Comparison of ENCODE assay signal across 1 cellular context in genomic region chr1:47818682-47819502, GRCh38.
TF ChIP-seq lines count a peak whose summit lies in the region.

No MANE protein-coding gene starts in this region.

TF ChIP-seq in HepG2, 621 proteins besides CTCF, POLR2A, EP300 and RAD21:
- TF ChIP-seq ZNF263 (CRISPR knock-in tag; IDR thresholded peaks at IDR 0.05) (no peak), TMF1 (CRISPR knock-in tag; IDR thresholded peaks at IDR 0.05; ENCODE audit: low read depth) (peak; percentile 10; the same call in 1 of the 2 replicates), LBX2 (CRISPR knock-in tag; IDR thresholded peaks at IDR 0.05; ENCODE audit: borderline replicate concordance) (no peak), ZNF777 (CRISPR knock-in tag; IDR thresholded peaks at IDR 0.05) (no peak), WIZ (CRISPR knock-in tag; IDR thresholded peaks at IDR 0.05) (no peak), MTA1 (CRISPR knock-in tag; IDR thresholded peaks at IDR 0.05; ENCODE audit: borderline replicate concordance) (no peak), ZNF574 (CRISPR knock-in tag; IDR thresholded peaks at IDR 0.05) (peak; percentile 19; the same call in 1 of the 2 replicates), ZNF337 (CRISPR knock-in tag; IDR thresholded peaks at IDR 0.05; ENCODE audit: borderline replicate concordance, low read depth) (0 out of 2 replicates have a peak, but pooled peaks have one; percentile 18), GLI4 (CRISPR knock-in tag; IDR thresholded peaks at IDR 0.05; ENCODE audit: borderline replicate concordance) (0 out of 2 replicates have a peak, but pooled peaks have one; percentile 5), HIVEP1 (CRISPR knock-in tag; IDR thresholded peaks at IDR 0.05) (no peak), ZNF607 (CRISPR knock-in tag; IDR thresholded peaks at IDR 0.05; ENCODE audit: borderline replicate concordance) (no peak), ZNF598 (CRISPR knock-in tag; IDR thresholded peaks at IDR 0.05; ENCODE audit: borderline replicate concordance) (peak; percentile 80; the same call in 1 of the 2 replicates), TFE3 (CRISPR knock-in tag; IDR thresholded peaks at IDR 0.05) (no peak), NFIC (IDR thresholded peaks at IDR 0.05; ENCODE audit: low read length) (no peak), IRF1 (CRISPR knock-in tag; IDR thresholded peaks at IDR 0.05; ENCODE audit: low read depth) (no peak), HMGXB3 (CRISPR knock-in tag; IDR thresholded peaks at IDR 0.05; ENCODE audit: borderline replicate concordance) (no peak), NFKB2 (CRISPR knock-in tag; IDR thresholded peaks at IDR 0.05; ENCODE audit: borderline replicate concordance) (no peak), ZNF501 (CRISPR knock-in tag; IDR thresholded peaks at IDR 0.05) (peak; percentile 54), ATAD3A (CRISPR knock-in tag; IDR thresholded peaks at IDR 0.05) (no peak), ZMYM3 (CRISPR knock-in tag; IDR thresholded peaks at IDR 0.05) (no peak), TRAFD1 (CRISPR knock-in tag; IDR thresholded peaks at IDR 0.05; ENCODE audit: borderline replicate concordance) (no peak), MEF2D (CRISPR knock-in tag; IDR thresholded peaks at IDR 0.05) (no peak), ZBTB3 (CRISPR knock-in tag; IDR thresholded peaks at IDR 0.05; ENCODE audit: borderline replicate concordance, low read depth) (no peak), ATRX (CRISPR knock-in tag; IDR thresholded peaks at IDR 0.05; ENCODE audit: borderline replicate concordance) (no peak), ZSCAN21 (CRISPR knock-in tag; IDR thresholded peaks at IDR 0.05; ENCODE audit: borderline replicate concordance) (no peak), MBNL3 (CRISPR knock-in tag; conservative IDR thresholded peaks at IDR 0.05) (no peak), U2AF1 (optimal IDR thresholded peaks at IDR 0.05; ENCODE audit: low read depth, low read length) (no peak), BCL3 (CRISPR knock-in tag; IDR thresholded peaks at IDR 0.05) (no peak), MYPOP (CRISPR knock-in tag; IDR thresholded peaks at IDR 0.05) (0 out of 2 replicates have a peak, but pooled peaks have one; percentile 13), ZFP1 (CRISPR knock-in tag; IDR thresholded peaks at IDR 0.05) (no peak), JDP2 (CRISPR knock-in tag; IDR thresholded peaks at IDR 0.05; ENCODE audit: borderline replicate concordance) (no peak), BATF2 (CRISPR knock-in tag; IDR thresholded peaks at IDR 0.05) (no peak), ZFP36L2 (CRISPR knock-in tag; IDR thresholded peaks at IDR 0.05) (no peak), KAT2B (IDR thresholded peaks at IDR 0.05; ENCODE audit: borderline replicate concordance, low read depth, low read length) (no peak), HHEX (CRISPR knock-in tag; IDR thresholded peaks at IDR 0.05) (no peak), ZNF761 (CRISPR knock-in tag; conservative IDR thresholded peaks at IDR 0.05) (no peak), JUND (CRISPR knock-in tag; IDR thresholded peaks at IDR 0.05) (no peak), ZNF432 (CRISPR knock-in tag; IDR thresholded peaks at IDR 0.05; ENCODE audit: borderline replicate concordance) (no peak), SNAPC5 (CRISPR knock-in tag; IDR thresholded peaks at IDR 0.05; ENCODE audit: borderline replicate concordance) (no peak), CBX1 (IDR thresholded peaks at IDR 0.05; ENCODE audit: low read depth) (no peak), ZNF430 (CRISPR knock-in tag; IDR thresholded peaks at IDR 0.05) (peak; percentile 17; the same call in 1 of the 2 replicates)
